ENCODE assay signal across 8 cellular contexts in genomic region chr15:70328137-70329115, GRCh38.
DNase-seq lines count a peak whose midpoint lies in the region; ATAC-seq and TF ChIP-seq lines count a peak whose summit lies in the region.

No MANE protein-coding gene starts in this region.

- peak; percentile 24 for DNase-seq in GF-D8 (lab: John Stamatoyannopoulos, UW)
- peak; percentile 65 to 84 for DNase-seq in cardiac fibroblast (ENCODE audit: low read depth in 2 of 2)
- peak; percentile 69 for DNase-seq in non-pigmented ciliary epithelial cell (ENCODE audit: low read depth)
- no peak for DNase-seq in NCI-H2196 (lab: John Stamatoyannopoulos, UW; ENCODE audit: unreplicated experiment)
- no peak for DNase-seq in prostate gland (ENCODE audit: low spot score)
- DNase-seq in effector CD4-positive, alpha-beta T cell = no peak
- DNase-seq in Caco-2 = no peak

- peak; percentile 48 for ATAC-seq in HG03565 (IDR thresholded peaks at IDR 0.05; ENCODE audit: unreplicated experiment)

- H3K9me3 Mint-ChIP-seq in Caco-2 (ENCODE audit: unreplicated experiment) = peaks cover 12% of the 10 kb centered on the region

- H3K4me3 ChIP-seq in cardiac fibroblast (replicated peaks in 1 of 2; ENCODE audit: low read depth in 2 of 2, low read length in 2 of 2) (no peak overlapping the region), prostate gland (no peak overlapping the region), Caco-2 (ENCODE audit: low read depth, low read length) (no peak overlapping the region)

- H3K27me3 ChIP-seq in prostate gland (replicated peaks; ENCODE audit: insufficient read depth) = no peaks in the 10 kb centered on the region
- no peaks in the 10 kb centered on the region for H3K27me3 ChIP-seq in Caco-2 (replicated peaks; ENCODE audit: control insufficient read depth, insufficient read depth, low read length)

- no peaks in the 10 kb centered on the region for H3K9me3 ChIP-seq in prostate gland
- H3K9me3 ChIP-seq in Caco-2 = no peaks in the 10 kb centered on the region; the same call in 1 of the 2 replicates

- intact Hi-C loops in prostate gland (cut with DNase I) (no loop called here), Caco-2 (cut with micrococcal nuclease; ENCODE audit: unreplicated experiment) (no loop called here)

- H3K4me1 ChIP-seq in prostate gland (replicated peaks) = peaks cover 7% of the 10 kb centered on the region
- peaks cover 15% of the 10 kb centered on the region for H3K4me1 ChIP-seq in Caco-2

- no peak overlapping the region for H3K4me3 Mint-ChIP-seq in Caco-2 (ENCODE audit: unreplicated experiment)

- no peak for TF ChIP-seq POLR2A in prostate gland (IDR thresholded peaks at IDR 0.05)

- H3K27ac ChIP-seq in prostate gland = no peak overlapping the region

- no peaks in the 10 kb centered on the region for H3K27me3 Mint-ChIP-seq in Caco-2 (ENCODE audit: insufficient read depth, unreplicated experiment)

- POLR2A ChIA-PET in Caco-2 (lab: Charles Lee) = no interaction called here

- 35% methylated on average over 9 of the region's 9 CpGs for WGBS in prostate gland

- CTCF ChIA-PET in Caco-2 (lab: Charles Lee) = no interaction called here

- peaks cover 5% of the 10 kb centered on the region for H3K4me1 Mint-ChIP-seq in Caco-2 (ENCODE audit: low read depth, unreplicated experiment)

- H3K36me3 ChIP-seq in prostate gland (no peaks in the 10 kb centered on the region), Caco-2 (ENCODE audit: control insufficient read depth, insufficient read depth, low read length) (no peaks in the 10 kb centered on the region)

- TF ChIP-seq CTCF in cardiac fibroblast (IDR thresholded peaks at IDR 0.05; ENCODE audit: low read depth, low read length) = no peak
- no peak for TF ChIP-seq CTCF in prostate gland (IDR thresholded peaks at IDR 0.05)
- no peak for TF ChIP-seq CTCF in Caco-2 (IDR thresholded peaks at IDR 0.05; ENCODE audit: insufficient read depth in 1 of 2, low read depth in 1 of 2, low read length in 1 of 2, severe bottlenecking in 1 of 2, unreplicated experiment in 1 of 2)

- no peak overlapping the region for H3K27ac Mint-ChIP-seq in Caco-2 (ENCODE audit: unreplicated experiment)

- BruUV-seq in Caco-2 (replicated peaks; lab: Mats Ljungman, UMichigan) = no TSS peak

- H3K36me3 Mint-ChIP-seq in Caco-2 (ENCODE audit: insufficient read depth, unreplicated experiment) = no peaks in the 10 kb centered on the region

Comparison
In these comparisons a context has a peak if more than half of its experiments do, and no peak if none do; other contexts are left out.
1. DNase-seq: peak in GF-D8 (single experiment), cardiac fibroblast (2 of 2) and non-pigmented ciliary epithelial cell (single experiment); none in NCI-H2196 (single experiment), prostate gland (single experiment), effector CD4-positive, alpha-beta T cell (single experiment) and Caco-2 (0 of 2).